In genomic region chr5:6788439-6788838, GRCh38 we compare ENCODE assay signal across 21 cellular contexts.
A peak's percentile ranks its signal among the peaks of the same experiment; 100 is the strongest.
DNase-seq lines count a peak whose midpoint lies in the region; ATAC-seq, FAIRE-seq and TF ChIP-seq lines count a peak whose summit lies in the region.
"Had no signal": no experiment of that assay in that cellular context is flagged by ENCODE, and none has a peak within 500 bp of the region (broad histone marks: within the 10 kb centered on the region; RNA-seq: fewer than 3 reads in every experiment).

No MANE protein-coding gene starts in this region.

- H3K27me3 ChIP-seq in H7 (ENCODE audit: control insufficient read depth, insufficient read depth, low read length) (no peaks in the 10 kb centered on the region; the same call in 1 of the 2 replicates), bronchial epithelial cell (ENCODE audit: control insufficient read depth, insufficient read depth, low read length) (no peaks in the 10 kb centered on the region), foreskin keratinocyte (peaks cover 3% of the 10 kb centered on the region)
- H3K27me3 ChIP-seq: BLaER1 had no signal

- no peak overlapping the region for H3K27ac ChIP-seq in foreskin keratinocyte
- H3K27ac ChIP-seq: BLaER1 had no signal

- H3K4me1 Mint-ChIP-seq in osteocyte (ENCODE audit: unreplicated experiment): peaks cover 1% of the 10 kb centered on the region

- FAIRE-seq in bronchial epithelial cell (lab: Jason Lieb, UNC): no peak
- FAIRE-seq: GM12878, GM19239, H54, HTR-8/SVneo had no signal

- no peaks in the 10 kb centered on the region for H3K36me3 Mint-ChIP-seq in osteocyte (ENCODE audit: unreplicated experiment)
- H3K36me3 Mint-ChIP-seq: CD14-positive monocyte; CD4-positive, alpha-beta memory T cell had no signal

- H3K27me3 Mint-ChIP-seq in osteocyte (ENCODE audit: unreplicated experiment): peaks cover 6% of the 10 kb centered on the region

- ATAC-seq in foreskin keratinocyte: peak; percentile 25
- ATAC-seq: GM12878, GM23338 had no signal

- DNase-seq in H7 (peak; percentile 13), bronchial epithelial cell (ENCODE audit: low read depth) (peak; percentile 30), foreskin keratinocyte (no peak), osteocyte (ENCODE audit: extremely low spot score, unreplicated experiment) (peak; percentile 17), NCI-H2227 treated with DMSO at 0.1 percent for 48 hours (lab: John Stamatoyannopoulos, UW) (no peak), NCI-H1417 (lab: John Stamatoyannopoulos, UW) (no peak), iPS-NIHi11 (ENCODE audit: low spot score) (no peak)
- DNase-seq in activated CD4-positive, CD25-positive, alpha-beta regulatory T cell (lab: John Stamatoyannopoulos, UW): no peak
- DNase-seq: 8988T; Calu3; CD4-positive, alpha-beta memory T cell; DMS79 treated with DMSO at 0.1 percent for 48 hours; HFFc6; IMR-90 had no signal

- H3K27ac Mint-ChIP-seq in osteocyte (ENCODE audit: unreplicated experiment): no peak overlapping the region
- H3K27ac Mint-ChIP-seq: CD4-positive, alpha-beta memory T cell; GM23338; HFFc6 had no signal

- no peak for TF ChIP-seq CTCF in bronchial epithelial cell (IDR thresholded peaks at IDR 0.05; ENCODE audit: insufficient read depth, low read length, severe bottlenecking)
- no peak for TF ChIP-seq CTCF in foreskin keratinocyte (conservative IDR thresholded peaks at IDR 0.05)
- no peak for TF ChIP-seq CTCF in osteocyte (IDR thresholded peaks at IDR 0.05)

- no peak overlapping the region for H3K4me3 ChIP-seq in H7 (ENCODE audit: insufficient read depth, low read depth, low read length)
- H3K4me3 ChIP-seq in bronchial epithelial cell (ENCODE audit: low read depth, low read length): no peak overlapping the region
- H3K4me3 ChIP-seq: BLaER1, GM12878, GM23338 had no signal

- H3K36me3 ChIP-seq in H7 (replicated peaks; ENCODE audit: control insufficient read depth, insufficient read depth, low read length): no peaks in the 10 kb centered on the region
- H3K36me3 ChIP-seq in bronchial epithelial cell (ENCODE audit: control insufficient read depth, insufficient read depth, low read length): no peaks in the 10 kb centered on the region
- H3K36me3 ChIP-seq: BLaER1 had no signal

- no peaks in the 10 kb centered on the region for H3K4me1 ChIP-seq in foreskin keratinocyte

- no peaks in the 10 kb centered on the region for H3K9me3 Mint-ChIP-seq in osteocyte (ENCODE audit: unreplicated experiment)
- H3K9me3 Mint-ChIP-seq: CD14-positive monocyte, GM23338, HFFc6 had no signal

- no peak overlapping the region for H3K4me3 Mint-ChIP-seq in osteocyte (ENCODE audit: unreplicated experiment)
- H3K4me3 Mint-ChIP-seq: CD14-positive monocyte; CD4-positive, alpha-beta memory T cell; GM23338; HFFc6 had no signal

Comparison
In these comparisons a context has a peak if more than half of its experiments do, and no peak if none do; other contexts are left out.
1. DNase-seq: peak in H7 (single experiment), bronchial epithelial cell (single experiment) and osteocyte (single experiment); none in foreskin keratinocyte (0 of 2), NCI-H2227 treated with DMSO at 0.1 percent for 48 hours (single experiment), NCI-H1417 (0 of 3), iPS-NIHi11 (single experiment) and activated CD4-positive, CD25-positive, alpha-beta regulatory T cell (0 of 4).